In the genomic region with DNA sequence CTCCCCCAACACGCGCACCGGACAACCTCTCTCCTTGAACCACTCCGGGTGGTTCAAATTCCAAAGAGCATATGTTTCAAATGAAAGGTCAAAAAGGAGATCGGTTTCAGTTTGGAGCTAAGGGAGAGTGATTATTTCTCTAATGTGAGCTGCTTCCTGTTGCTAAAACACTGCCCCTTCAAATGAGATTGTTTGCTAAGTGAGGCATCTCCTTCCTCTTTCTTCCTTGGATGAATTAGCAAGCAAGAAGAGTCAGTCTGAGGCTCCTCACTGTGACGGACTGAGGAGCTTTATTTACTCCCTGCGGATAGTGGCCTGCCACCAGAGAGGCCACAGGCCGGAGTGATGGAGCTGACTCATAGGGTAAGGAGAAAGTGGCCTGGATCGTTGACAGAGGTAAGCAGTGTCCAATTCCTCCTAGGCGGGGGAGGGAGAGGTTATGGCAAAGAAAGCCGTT, we compare ENCODE assay signal across 1 cellular context.
TF ChIP-seq lines count a peak whose summit lies in the region.

No MANE protein-coding gene starts in this region.

TF ChIP-seq in WTC11, 78 proteins besides CTCF, POLR2A, EP300 and RAD21 (continued from another document):
- TF ChIP-seq, protein P1, sequence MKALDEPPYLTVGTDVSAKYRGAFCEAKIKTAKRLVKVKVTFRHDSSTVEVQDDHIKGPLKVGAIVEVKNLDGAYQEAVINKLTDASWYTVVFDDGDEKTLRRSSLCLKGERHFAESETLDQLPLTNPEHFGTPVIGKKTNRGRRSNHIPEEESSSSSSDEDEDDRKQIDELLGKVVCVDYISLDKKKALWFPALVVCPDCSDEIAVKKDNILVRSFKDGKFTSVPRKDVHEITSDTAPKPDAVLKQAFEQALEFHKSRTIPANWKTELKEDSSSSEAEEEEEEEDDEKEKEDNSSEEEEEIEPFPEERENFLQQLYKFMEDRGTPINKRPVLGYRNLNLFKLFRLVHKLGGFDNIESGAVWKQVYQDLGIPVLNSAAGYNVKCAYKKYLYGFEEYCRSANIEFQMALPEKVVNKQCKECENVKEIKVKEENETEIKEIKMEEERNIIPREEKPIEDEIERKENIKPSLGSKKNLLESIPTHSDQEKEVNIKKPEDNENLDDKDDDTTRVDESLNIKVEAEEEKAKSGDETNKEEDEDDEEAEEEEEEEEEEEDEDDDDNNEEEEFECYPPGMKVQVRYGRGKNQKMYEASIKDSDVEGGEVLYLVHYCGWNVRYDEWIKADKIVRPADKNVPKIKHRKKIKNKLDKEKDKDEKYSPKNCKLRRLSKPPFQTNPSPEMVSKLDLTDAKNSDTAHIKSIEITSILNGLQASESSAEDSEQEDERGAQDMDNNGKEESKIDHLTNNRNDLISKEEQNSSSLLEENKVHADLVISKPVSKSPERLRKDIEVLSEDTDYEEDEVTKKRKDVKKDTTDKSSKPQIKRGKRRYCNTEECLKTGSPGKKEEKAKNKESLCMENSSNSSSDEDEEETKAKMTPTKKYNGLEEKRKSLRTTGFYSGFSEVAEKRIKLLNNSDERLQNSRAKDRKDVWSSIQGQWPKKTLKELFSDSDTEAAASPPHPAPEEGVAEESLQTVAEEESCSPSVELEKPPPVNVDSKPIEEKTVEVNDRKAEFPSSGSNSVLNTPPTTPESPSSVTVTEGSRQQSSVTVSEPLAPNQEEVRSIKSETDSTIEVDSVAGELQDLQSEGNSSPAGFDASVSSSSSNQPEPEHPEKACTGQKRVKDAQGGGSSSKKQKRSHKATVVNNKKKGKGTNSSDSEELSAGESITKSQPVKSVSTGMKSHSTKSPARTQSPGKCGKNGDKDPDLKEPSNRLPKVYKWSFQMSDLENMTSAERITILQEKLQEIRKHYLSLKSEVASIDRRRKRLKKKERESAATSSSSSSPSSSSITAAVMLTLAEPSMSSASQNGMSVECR (CRISPR knock-in tag; IDR thresholded peaks at IDR 0.05; ENCODE audit: borderline replicate concordance), result no peak
